ENCODE assay signal across 19 cellular contexts in the genomic region with DNA sequence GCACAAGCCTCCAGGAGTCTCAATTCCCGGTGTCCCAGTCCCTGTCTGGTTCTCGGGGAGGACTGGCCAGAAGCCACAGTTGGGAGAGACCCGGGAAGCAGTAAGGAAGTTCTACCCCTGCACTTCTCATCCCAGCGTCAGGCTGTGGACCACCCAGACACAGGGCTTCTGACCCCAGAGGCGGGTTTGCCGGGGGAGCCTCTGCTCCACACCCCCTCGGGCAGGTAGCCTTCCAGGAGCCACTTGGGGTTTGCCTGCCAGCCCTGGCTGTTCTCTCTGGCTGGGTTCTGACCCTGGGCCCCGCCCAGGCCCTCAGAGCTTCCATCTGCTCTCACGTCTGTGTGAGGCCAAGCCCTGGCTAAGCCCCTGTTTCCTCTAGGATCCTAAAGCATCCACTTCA.
"Had no signal": no experiment of that assay in that cellular context is flagged by ENCODE, and none has a peak within 500 bp of the region (broad histone marks: within the 10 kb centered on the region; RNA-seq: fewer than 3 reads in every experiment).

No MANE protein-coding gene starts in this region.

- H3K27ac ChIP-seq: adrenal gland, body of pancreas, gastrocnemius medialis, pancreas, prostate gland, spleen, vagina had no signal

- H3K4me3 ChIP-seq: adrenal gland, body of pancreas, gastrocnemius medialis, pancreas, prostate gland, spleen, vagina had no signal

- FAIRE-seq: pancreas had no signal

- H3K9me3 ChIP-seq: gastrocnemius medialis, pancreas, prostate gland, vagina had no signal

- ATAC-seq: activated CD4-positive, alpha-beta T cell treated with anti-CD3 and anti-CD28 coated beads for 36 hours; activated T-cell treated with anti-CD3 and anti-CD28 coated beads, Interleukin-2, amount 50 U/mL, for 72 hours; body of pancreas; effector memory CD8-positive, alpha-beta T cell; gastrocnemius medialis; left ventricle myocardium superior; pancreas had no signal

- H3K4me1 ChIP-seq: adrenal gland, body of pancreas, gastrocnemius medialis, pancreas, prostate gland, spleen, vagina had no signal

- H3K36me3 ChIP-seq: adrenal gland, gastrocnemius medialis, pancreas, prostate gland, spleen, vagina had no signal

- DNase-seq: activated CD4-positive, alpha-beta T cell treated with anti-CD3 and anti-CD28 coated beads for 36 hours; activated CD4-positive, CD25-positive, alpha-beta regulatory T cell; activated naive CD4-positive, alpha-beta T cell treated with anti-CD3 and anti-CD28 coated beads for 36 hours; activated naive CD8-positive, alpha-beta T cell treated with anti-CD3 and anti-CD28 coated beads for 36 hours; activated T-cell treated with anti-CD3 and anti-CD28 coated beads for 4 hours; activated T-cell treated with anti-CD3 and anti-CD28 coated beads, Interleukin-2, amount 50 U/mL, for 72 hours; body of pancreas; cortex of kidney; effector memory CD8-positive, alpha-beta T cell; erythroblast; gastrocnemius medialis; glutamatergic neuron; left ventricle myocardium superior; stimulated activated naive CD4-positive, alpha-beta T cell had no signal

- H3K27me3 ChIP-seq: adrenal gland, body of pancreas, gastrocnemius medialis, pancreas, vagina had no signal
